In genomic region chr5:81069965-81070364, GRCh38 we compare ENCODE assay signal across 8 cellular contexts.
"Had no signal": no experiment of that assay in that cellular context is flagged by ENCODE, and none has a peak within 500 bp of the region (broad histone marks: within the 10 kb centered on the region; RNA-seq: fewer than 3 reads in every experiment).

No MANE protein-coding gene starts in this region.

- ATAC-seq: GM12878 had no signal

- FAIRE-seq: G401.6, GM12878, GM12891, GM12892, GM18507, GM19239 had no signal

- DNase-seq: GDM1, GF-D8 had no signal

- H3K4me3 ChIP-seq: GM12878 had no signal
